Comparison of ENCODE assay signal across 22 cellular contexts in genomic region chr11:78372114-78372768, GRCh38. TPM values are rescaled to one million over a fixed set of nuclear protein-coding genes. Genes with fewer than 3 reads are reported as not detected.
DNase-seq lines count a peak whose midpoint lies in the region; ATAC-seq and TF ChIP-seq lines count a peak whose summit lies in the region.
"Had no signal": no experiment of that assay in that cellular context is flagged by ENCODE, and none has a peak within 500 bp of the region (broad histone marks: within the 10 kb centered on the region; RNA-seq: fewer than 3 reads in every experiment).

No MANE protein-coding gene starts in this region.

- peak; percentile 7 for DNase-seq in NCI-H1092 (lab: John Stamatoyannopoulos, UW)
- DNase-seq in dorsolateral prefrontal cortex = no peak
- no peak for DNase-seq in left lung
- DNase-seq in nephron progenitor cell = no peak
- DNase-seq in ACHN = no peak
- DNase-seq in effector memory CD4-positive, alpha-beta T cell = no peak
- DNase-seq: cerebellar nuclear complex; effector CD8-positive, alpha-beta T cell; gastrocnemius medialis; GOT3; NCI-H446; retina; SK-N-SH; spleen; stimulated activated CD4-positive, alpha-beta T cell treated with anti-CD3 and anti-CD28 coated beads, Interleukin-4, amount 100 ng/mL, for 4 hours; stimulated activated naive CD8-positive, alpha-beta T cell treated with anti-CD3 and anti-CD28 coated beads, Interleukin-15, amount 100 ng/mL, for 72 hours; upper lobe of left lung had no signal

- H3K27ac ChIP-seq in BLaER1 (no peak overlapping the region), dorsolateral prefrontal cortex (peak overlapping the region in 53 of 59 donors; percentile 21 to 90 (median 70)), left lung (no peak overlapping the region)
- H3K27ac ChIP-seq in effector memory CD4-positive, alpha-beta T cell (ENCODE audit: insufficient read depth, low read length, poor library complexity, severe bottlenecking) = no peak overlapping the region
- H3K27ac ChIP-seq: C4-2B, spleen had no signal

- no peak for TF ChIP-seq CTCF in dorsolateral prefrontal cortex (IDR thresholded peaks at IDR 0.05 in 54 of 56, conservative IDR thresholded peaks at IDR 0.05 in 2 of 56; ENCODE audit: low read depth in 1 of 56, partially characterized antibody in 56 of 56)
- TF ChIP-seq CTCF in left lung (IDR thresholded peaks at IDR 0.05) = no peak
- TF ChIP-seq CTCF in nephron progenitor cell (IDR thresholded peaks at IDR 0.05) = no peak

- no peak overlapping the region for H3K4me3 Mint-ChIP-seq in nephron progenitor cell
- H3K4me3 Mint-ChIP-seq: activated naive CD8-positive, alpha-beta T cell; stimulated activated naive CD8-positive, alpha-beta T cell treated with anti-CD3 and anti-CD28 coated beads, Interleukin-15, amount 100 ng/mL, for 72 hours had no signal

- H4K20me1 ChIP-seq in BLaER1 = peaks cover 99% of the 10 kb centered on the region

- H3K4me3 ChIP-seq in BLaER1 (no peak overlapping the region), dorsolateral prefrontal cortex (no peak overlapping the region), left lung (no peak overlapping the region)
- H3K4me3 ChIP-seq in effector memory CD4-positive, alpha-beta T cell (ENCODE audit: insufficient read depth, low read depth, low read length, poor library complexity, severe bottlenecking) = no peak overlapping the region
- H3K4me3 ChIP-seq: gastrocnemius medialis, spleen, upper lobe of left lung had no signal

- H3K9me3 Mint-ChIP-seq in nephron progenitor cell = no peaks in the 10 kb centered on the region

- intact Hi-C loops in dorsolateral prefrontal cortex (cut with DNase I) = loop anchor here in 1 of 2 donors (5.0 kb wide), 1 partner anchor 45 kb away; the partner anchor contains the start of gene GAB2
- intact Hi-C loops in left lung (cut with DNase I) = no loop called here

- no peaks in the 10 kb centered on the region for H3K27me3 Mint-ChIP-seq in nephron progenitor cell (ENCODE audit: low read depth, poor library complexity)
- H3K27me3 Mint-ChIP-seq: activated naive CD8-positive, alpha-beta T cell; stimulated activated naive CD8-positive, alpha-beta T cell treated with anti-CD3 and anti-CD28 coated beads, Interleukin-15, amount 100 ng/mL, for 72 hours had no signal

- H3K27ac Mint-ChIP-seq in nephron progenitor cell = no peak overlapping the region
- H3K27ac Mint-ChIP-seq: activated naive CD8-positive, alpha-beta T cell; stimulated activated naive CD8-positive, alpha-beta T cell treated with anti-CD3 and anti-CD28 coated beads, Interleukin-15, amount 100 ng/mL, for 72 hours had no signal

- peak overlapping the region; percentile 81 for H3K4me2 ChIP-seq in BLaER1
- H3K4me2 ChIP-seq: SK-N-SH had no signal

- peaks cover 15% of the 10 kb centered on the region for H3K4me1 Mint-ChIP-seq in nephron progenitor cell
- H3K4me1 Mint-ChIP-seq: stimulated activated naive CD8-positive, alpha-beta T cell treated with anti-CD3 and anti-CD28 coated beads, Interleukin-15, amount 100 ng/mL, for 72 hours had no signal

- ATAC-seq in left lung (peak; percentile 30), HG03135 (IDR thresholded peaks at IDR 0.05; ENCODE audit: unreplicated experiment) (no peak)
- ATAC-seq: esophagus mucosa; gastrocnemius medialis; stimulated activated naive CD8-positive, alpha-beta T cell treated with anti-CD3 and anti-CD28 coated beads, Interleukin-15, amount 100 ng/mL, for 72 hours had no signal

- H3K36me3 ChIP-seq in BLaER1 (peaks cover 23% of the 10 kb centered on the region), left lung (peaks cover 0 to 5% of the 10 kb centered on the region in 2 donors)
- no peaks in the 10 kb centered on the region for H3K36me3 ChIP-seq in effector memory CD4-positive, alpha-beta T cell (ENCODE audit: control insufficient read depth, insufficient read depth, low read length)
- H3K36me3 ChIP-seq: gastrocnemius medialis, spleen, upper lobe of left lung had no signal

- H3K27me3 ChIP-seq in BLaER1 (no peaks in the 10 kb centered on the region), dorsolateral prefrontal cortex (no peaks in the 10 kb centered on the region), left lung (no peaks in the 10 kb centered on the region)
- no peaks in the 10 kb centered on the region for H3K27me3 ChIP-seq in effector memory CD4-positive, alpha-beta T cell (replicated peaks; ENCODE audit: control insufficient read depth, insufficient read depth, low read length, poor library complexity, severe bottlenecking)
- H3K27me3 ChIP-seq: gastrocnemius medialis, spleen, upper lobe of left lung had no signal

- peaks cover 19% of the 10 kb centered on the region for H3K9me3 ChIP-seq in BLaER1
- H3K9me3 ChIP-seq in left lung = peaks cover 0 to 6% of the 10 kb centered on the region in 2 donors
- no peaks in the 10 kb centered on the region for H3K9me3 ChIP-seq in effector memory CD4-positive, alpha-beta T cell (ENCODE audit: control insufficient read depth, low read length)
- H3K9me3 ChIP-seq: gastrocnemius medialis, SK-N-SH, upper lobe of left lung had no signal

- in situ Hi-C loops in ACHN (cut with HindIII; ENCODE audit: low pct_ligation_motif_present, low pct_unique_long_range_greater_than_20kb, low sequenced_read_pairs) = no loop called here

- peaks cover 35% of the 10 kb centered on the region for H3K4me1 ChIP-seq in BLaER1
- H3K4me1 ChIP-seq in left lung = peaks cover 12 to 28% of the 10 kb centered on the region in 2 donors
- no peaks in the 10 kb centered on the region for H3K4me1 ChIP-seq in effector memory CD4-positive, alpha-beta T cell (ENCODE audit: control insufficient read depth, insufficient read depth, low read length, poor library complexity, severe bottlenecking)

- peaks cover 9% of the 10 kb centered on the region for H3K36me3 Mint-ChIP-seq in nephron progenitor cell (ENCODE audit: low read depth)

- H3K9ac ChIP-seq in BLaER1 = peak overlapping the region; percentile 50; the same call in 1 of the 2 replicates
- H3K9ac ChIP-seq: SK-N-SH had no signal

RNA-seq across cellular contexts. Expression of gene GAB2, which starts 45.4 kb away (rescaled TPM):
- total RNA-seq in dorsolateral prefrontal cortex (100 to 1,000 TPM in 37 of 120 experiments, 10 to 100 TPM in 83; 36.8 to 242 (median 84.6) TPM), left lung (10 to 100 TPM; 43.8 to 59.6 TPM)

Comparison
In these comparisons a context has a peak if more than half of its experiments do, and no peak if none do; other contexts are left out.
1. H3K27ac ChIP-seq: peak in dorsolateral prefrontal cortex (53 of 59); none in BLaER1 (single experiment), left lung (0 of 2) and effector memory CD4-positive, alpha-beta T cell (single experiment).